In genomic region chr1:111063595-111063994, GRCh38 we compare ENCODE assay signal across 6 cellular contexts.
"Had no signal": no experiment of that assay in that cellular context is flagged by ENCODE, and none has a peak within 500 bp of the region (broad histone marks: within the 10 kb centered on the region; RNA-seq: fewer than 3 reads in every experiment).

No MANE protein-coding gene starts in this region.

- H3K27ac ChIP-seq: HL-60 had no signal

- ATAC-seq: HepG2 had no signal

- FAIRE-seq: HepG2, HTR-8/SVneo had no signal

- H3K4me3 Mint-ChIP-seq: IgD-negative memory B cell had no signal

- H3K27me3 Mint-ChIP-seq: IgD-negative memory B cell had no signal

- H3K27ac Mint-ChIP-seq: IgD-negative memory B cell had no signal

- H3K4me1 Mint-ChIP-seq: IgD-negative memory B cell had no signal

- DNase-seq: IMR-90, KBM-7 had no signal
